In the genomic region with DNA sequence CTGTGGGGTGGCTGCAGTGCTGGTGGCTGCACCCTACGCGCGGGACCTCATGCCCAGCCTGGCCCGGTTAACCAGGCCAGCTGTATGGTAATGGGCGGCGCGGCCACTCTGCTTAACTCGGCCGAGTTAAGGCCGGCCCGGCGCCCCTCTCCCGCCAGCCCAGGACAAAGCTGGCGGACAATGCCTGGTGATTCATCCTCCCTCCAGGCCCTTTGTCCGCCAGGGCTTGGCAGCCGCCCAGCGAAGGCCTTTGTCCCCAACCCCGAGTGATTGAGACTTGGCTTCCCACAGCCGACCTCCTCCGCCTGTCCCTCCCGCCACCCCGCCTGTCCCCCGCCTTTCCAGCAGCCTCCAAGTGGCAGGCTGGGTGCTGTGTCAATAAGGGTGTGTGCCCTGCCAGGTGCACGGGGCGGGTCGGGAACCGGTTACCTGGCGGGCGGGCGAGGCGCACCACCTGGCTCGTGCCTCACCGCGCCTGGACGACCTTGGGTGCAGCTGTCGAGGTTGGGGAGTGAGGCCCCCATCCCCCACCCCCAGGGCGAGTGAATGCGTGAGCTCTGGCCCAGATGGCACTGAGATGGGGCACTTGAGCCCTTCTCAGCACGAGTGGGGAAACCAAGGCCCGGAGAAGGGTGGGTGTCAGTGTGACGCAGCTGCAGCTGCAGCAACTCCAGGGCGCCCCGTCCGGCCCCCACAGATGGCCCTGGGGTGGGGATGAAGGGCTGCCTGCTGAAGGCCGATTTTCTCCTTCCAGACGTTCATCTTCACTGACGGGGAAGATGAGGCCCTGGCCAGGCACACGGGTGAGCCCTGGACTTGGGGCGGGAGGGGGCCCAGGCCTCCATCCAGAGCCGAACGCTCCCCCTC, we compare ENCODE assay signal across 8 cellular contexts. TPM values are rescaled to one million over a fixed set of nuclear protein-coding genes. Genes with fewer than 3 reads are reported as not detected.
DNase-seq lines count a peak whose midpoint lies in the region; ATAC-seq and TF ChIP-seq lines count a peak whose summit lies in the region.

No MANE protein-coding gene starts in this region.

- H3K27ac Mint-ChIP-seq in CD4-positive, alpha-beta T cell, result peak overlapping the region; percentile 96

- H3K27me3 ChIP-seq in CD4-positive, alpha-beta T cell (ENCODE audit: control insufficient read depth, insufficient read depth, low read length), result no peaks in the 10 kb centered on the region
- no peaks in the 10 kb centered on the region for H3K27me3 ChIP-seq in neuron (ENCODE audit: insufficient read depth, low read length)

- H3K9me3 ChIP-seq in CD4-positive, alpha-beta T cell (ENCODE audit: control insufficient read depth, low read length), result no peaks in the 10 kb centered on the region
- no peaks in the 10 kb centered on the region for H3K9me3 ChIP-seq in neuron (ENCODE audit: low read length)

- CTCF ChIA-PET in CD4-positive, alpha-beta T cell (lab: Charles Lee), result no interaction called here

- POLR2A ChIA-PET in CD4-positive, alpha-beta T cell (lab: Charles Lee), result interaction anchor here (1.1 to 12.9 kb wide), 2 partner anchors 14 to 32 kb away, joined by 3 to 218 read pairs; no protein-coding TSS in a partner anchor

- peaks cover 65% of the 10 kb centered on the region for H3K36me3 Mint-ChIP-seq in CD4-positive, alpha-beta T cell (ENCODE audit: low read depth)
- H3K36me3 Mint-ChIP-seq in activated T-cell treated with anti-CD3 and anti-CD28 coated beads, Interleukin-2, amount 50 U/mL, for 4 hours (ENCODE audit: insufficient read depth), result peaks cover 4% of the 10 kb centered on the region

- peak overlapping the region; percentile 37 for H3K4me3 ChIP-seq in neuron (ENCODE audit: low read length)

- no peaks in the 10 kb centered on the region for H3K27me3 Mint-ChIP-seq in CD4-positive, alpha-beta T cell
- no peaks in the 10 kb centered on the region for H3K27me3 Mint-ChIP-seq in activated T-cell treated with anti-CD3 and anti-CD28 coated beads, Interleukin-2, amount 50 U/mL, for 4 hours (ENCODE audit: low read depth)

- intact Hi-C loops in CD4-positive, alpha-beta T cell (cut with DNase I, micrococcal nuclease), result loop anchor here (5.0 to 10.0 kb wide), 4 partner anchors 47 to 1289 kb away; a partner anchor contains a TSS
- intact Hi-C loops in head of caudate nucleus (cut with DNase I), result loop anchor here (5.0 kb wide), 1 partner anchor 33 kb away; a partner anchor contains a TSS

- DNase-seq in CD4-positive, alpha-beta T cell, result peak in 1 of 10 experiments; percentile 37
- DNase-seq in NCI-H1105 (lab: John Stamatoyannopoulos, UW) (peak; percentile 98), head of caudate nucleus (peak; percentile 84 to 98 (median 92)), GM20000 (ENCODE audit: low spot score) (no peak)
- DNase-seq in activated T-cell treated with anti-CD3 and anti-CD28 coated beads, Interleukin-2, amount 50 U/mL, for 4 hours, result no peak

- no peaks in the 10 kb centered on the region for H3K9me3 Mint-ChIP-seq in CD4-positive, alpha-beta T cell
- no peaks in the 10 kb centered on the region for H3K9me3 Mint-ChIP-seq in activated T-cell treated with anti-CD3 and anti-CD28 coated beads, Interleukin-2, amount 50 U/mL, for 4 hours

- no peak for TF ChIP-seq CTCF in CD4-positive, alpha-beta T cell (IDR thresholded peaks at IDR 0.05)
- no peak for TF ChIP-seq CTCF in GM20000 (IDR thresholded peaks at IDR 0.05; ENCODE audit: extremely low read depth, missing control alignments)

- peaks cover 38% of the 10 kb centered on the region for H3K36me3 ChIP-seq in neuron (ENCODE audit: insufficient read depth, low read length)

- no peak overlapping the region for H2AFZ ChIP-seq in neuron (ENCODE audit: low read depth, low read length)

- peak overlapping the region; percentile 38 for H3K4me3 Mint-ChIP-seq in CD4-positive, alpha-beta T cell
- peak overlapping the region; percentile 42 for H3K4me3 Mint-ChIP-seq in activated T-cell treated with anti-CD3 and anti-CD28 coated beads, Interleukin-2, amount 50 U/mL, for 4 hours

- no peak for ATAC-seq in CD4-positive, alpha-beta T cell (ENCODE audit: poor library complexity)
- ATAC-seq in activated T-cell treated with anti-CD3 and anti-CD28 coated beads, Interleukin-2, amount 50 U/mL, for 4 hours, result no peak
- ATAC-seq in HG03135 (IDR thresholded peaks at IDR 0.05; ENCODE audit: unreplicated experiment) (no peak), GM21737 (IDR thresholded peaks at IDR 0.05; ENCODE audit: unreplicated experiment) (no peak)

- H3K4me1 Mint-ChIP-seq in CD4-positive, alpha-beta T cell (ENCODE audit: low read depth), result peaks cover 59% of the 10 kb centered on the region
- peaks cover 56% of the 10 kb centered on the region for H3K4me1 Mint-ChIP-seq in activated T-cell treated with anti-CD3 and anti-CD28 coated beads, Interleukin-2, amount 50 U/mL, for 4 hours (ENCODE audit: low read depth)

- peaks cover 74% of the 10 kb centered on the region for H3K4me1 ChIP-seq in neuron (ENCODE audit: insufficient read depth, low read length)

- H3K27ac ChIP-seq in CD4-positive, alpha-beta T cell (ENCODE audit: low read depth, low read length), result peak overlapping the region; percentile 88

RNA-seq across cellular contexts. Expression of a gene that starts 4.6 kb away (rescaled TPM):
- 10 to 100 TPM; 96.7 to 99.8 TPM for total RNA-seq in CD4-positive, alpha-beta T cell
- 10 to 100 TPM; 16.1 to 17.7 (median 17.7) TPM for total RNA-seq in activated T-cell treated with anti-CD3 and anti-CD28 coated beads, Interleukin-2, amount 50 U/mL, for 4 hours

RNA-seq across cellular contexts. Expression of a gene that starts 31.1 kb away (rescaled TPM):
- 10 to 100 TPM; 24.1 to 24.5 TPM for total RNA-seq in CD4-positive, alpha-beta T cell
- total RNA-seq in activated T-cell treated with anti-CD3 and anti-CD28 coated beads, Interleukin-2, amount 50 U/mL, for 4 hours, result 10 to 100 TPM; 40.7 to 55.0 (median 42.6) TPM

RNA-seq across cellular contexts. Expression of a gene that starts 34.6 kb away (rescaled TPM):
- 1 to 10 TPM; 4.3 to 5.6 TPM for total RNA-seq in CD4-positive, alpha-beta T cell
- 10 to 100 TPM in 1 of 3 donors, 1 to 10 TPM in 2; 8.9 to 10.4 (median 9.0) TPM for total RNA-seq in activated T-cell treated with anti-CD3 and anti-CD28 coated beads, Interleukin-2, amount 50 U/mL, for 4 hours

RNA-seq across cellular contexts. Expression of a gene that starts 48.0 kb away (rescaled TPM):
- total RNA-seq in CD4-positive, alpha-beta T cell, result not detected
- not detected for total RNA-seq in activated T-cell treated with anti-CD3 and anti-CD28 coated beads, Interleukin-2, amount 50 U/mL, for 4 hours

Comparison
In these comparisons a context has a peak if more than half of its experiments do, and no peak if none do; other contexts are left out.
1. DNase-seq: peak in NCI-H1105 (single experiment) and head of caudate nucleus (42 of 42); none in activated T-cell treated with anti-CD3 and anti-CD28 coated beads, Interleukin-2, amount 50 U/mL, for 4 hours (single experiment) and GM20000 (single experiment).
2. RNA of a gene that starts 4.6 kb away (total RNA-seq): 96.7 to 99.8 TPM in CD4-positive, alpha-beta T cell; 16.1 to 17.7 TPM in activated T-cell treated with anti-CD3 and anti-CD28 coated beads, Interleukin-2, amount 50 U/mL, for 4 hours; every median in the first group is over 4 times any median in the second.